In the genomic region with DNA sequence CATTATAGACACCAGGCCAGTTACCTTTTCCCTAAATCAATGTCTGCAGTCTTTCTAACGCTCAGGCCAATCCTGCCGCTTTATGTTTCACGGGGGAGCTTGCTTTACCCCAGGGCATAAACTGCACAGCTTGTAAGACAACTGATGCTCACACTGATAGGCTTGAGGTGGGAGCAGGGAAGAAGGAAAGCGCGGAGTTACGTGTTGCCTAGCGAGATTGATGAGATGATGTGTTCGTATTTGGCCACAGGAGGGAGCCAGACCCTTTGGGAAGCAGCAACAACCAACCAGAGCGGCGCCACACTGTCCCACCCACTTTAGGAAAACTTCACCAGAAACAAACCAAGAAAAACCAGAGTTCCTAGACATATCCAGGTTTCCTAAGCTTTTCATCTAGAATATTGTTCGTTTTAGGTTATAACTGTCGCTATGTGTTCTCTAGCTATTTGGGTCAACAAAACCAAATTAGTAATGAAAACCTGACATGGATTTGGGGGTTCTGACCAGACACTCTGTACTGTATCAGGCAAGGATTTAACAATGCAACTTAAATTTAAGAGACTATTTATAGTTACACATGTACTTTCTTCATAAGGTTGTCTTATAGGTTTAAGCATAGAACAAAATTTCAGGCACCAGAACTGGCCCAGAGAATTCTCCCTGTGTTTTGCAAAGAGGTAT, we compare ENCODE assay signal across 8 cellular contexts. TPM values are rescaled to one million over a fixed set of nuclear protein-coding genes. Genes with fewer than 3 reads are reported as not detected.
DNase-seq lines count a peak whose midpoint lies in the region; ATAC-seq and TF ChIP-seq lines count a peak whose summit lies in the region.

No MANE protein-coding gene starts in this region.

- H4K8ac ChIP-seq in mesenchymal stem cell (ENCODE audit: low read length) = no peak overlapping the region

- peak overlapping the region; percentile 53 for H2AFZ ChIP-seq in mesenchymal stem cell (ENCODE audit: low read depth, low read length)

- TF ChIP-seq CTCF in BJ (IDR thresholded peaks at IDR 0.05; ENCODE audit: insufficient read depth, low read depth, low read length) = peak; percentile 85

- POLR2A ChIA-PET in BJ (lab: Charles Lee) = no interaction called here
- POLR2A ChIA-PET in activated CD4-positive, alpha-beta memory T cell treated with anti-CD3 and anti-CD28 coated beads for 36 hours (lab: Charles Lee) = interaction anchor here (1.3 to 1.5 kb wide), 2 partner anchors 94 to 109 kb away, joined by 3 to 4 read pairs; a partner anchor contains a TSS

- no peak overlapping the region for H2BK12ac ChIP-seq in mesenchymal stem cell (ENCODE audit: low read length in 2 of 2)

- H3K9ac ChIP-seq in mesenchymal stem cell (ENCODE audit: low read length) = peak overlapping the region; percentile 65

- peak overlapping the region; percentile 66 for H3K4me2 ChIP-seq in mesenchymal stem cell (ENCODE audit: low read length, poor library complexity, severe bottlenecking)

- H3K27me3 Mint-ChIP-seq in activated CD4-positive, alpha-beta memory T cell treated with anti-CD3 and anti-CD28 coated beads for 36 hours = peaks cover 7% of the 10 kb centered on the region

- no peak overlapping the region for H2BK15ac ChIP-seq in mesenchymal stem cell (ENCODE audit: low read depth, poor library complexity, severe bottlenecking)

- CTCF ChIA-PET in BJ (lab: Yijun Ruan, JAX) = interaction anchor here (0.6 to 6.1 kb wide), 33 partner anchors 8 to 607 kb away, joined by 3 to 88 read pairs (median 4); no protein-coding TSS in a partner anchor
- CTCF ChIA-PET in activated CD4-positive, alpha-beta memory T cell treated with anti-CD3 and anti-CD28 coated beads for 36 hours (lab: Charles Lee) = interaction anchor here (0.5 to 6.1 kb wide), 49 partner anchors 9 to 869 kb away, joined by 3 to 174 read pairs (median 4); a partner anchor contains a TSS

- no peak overlapping the region for H3K4me3 Mint-ChIP-seq in activated CD4-positive, alpha-beta memory T cell treated with anti-CD3 and anti-CD28 coated beads for 36 hours

- intact Hi-C loops in activated CD4-positive, alpha-beta memory T cell treated with anti-CD3 and anti-CD28 coated beads for 36 hours (cut with micrococcal nuclease) = loop anchor here (1.0 to 10.0 kb wide), 4 partner anchors 94 to 462 kb away; a partner anchor contains a TSS

- no peak overlapping the region for H3K27ac ChIP-seq in mesenchymal stem cell (ENCODE audit: low read length, poor library complexity, severe bottlenecking)

- no peaks in the 10 kb centered on the region for H3K9me3 ChIP-seq in mesenchymal stem cell (ENCODE audit: control insufficient read depth, low read length)

- H3K27me3 ChIP-seq in BJ (ENCODE audit: control insufficient read depth, insufficient read depth, low read length) (peaks cover 1% of the 10 kb centered on the region; the same call in 1 of the 2 replicates), mesenchymal stem cell (ENCODE audit: control insufficient read depth in 1 of 2, insufficient read depth in 1 of 2, low read length in 2 of 2) (peaks cover 0 to 4% of the 10 kb centered on the region in 2 experiments)

- ATAC-seq in GM19328 (IDR thresholded peaks at IDR 0.05; ENCODE audit: unreplicated experiment) = peak; percentile 75
- ATAC-seq in HG03469 (IDR thresholded peaks at IDR 0.05; ENCODE audit: unreplicated experiment) = peak; percentile 83

- H3K14ac ChIP-seq in mesenchymal stem cell (ENCODE audit: low read length in 2 of 2) = no peak overlapping the region

- H3K27ac Mint-ChIP-seq in activated CD4-positive, alpha-beta memory T cell treated with anti-CD3 and anti-CD28 coated beads for 36 hours = no peak overlapping the region

- H3K4me1 ChIP-seq in mesenchymal stem cell (ENCODE audit: control insufficient read depth, insufficient read depth, low read depth, low read length) = no peaks in the 10 kb centered on the region

- H2BK120ac ChIP-seq in mesenchymal stem cell (ENCODE audit: low read depth, low read length) = no peak overlapping the region

- no peaks in the 10 kb centered on the region for H3K36me3 ChIP-seq in BJ (ENCODE audit: control insufficient read depth, insufficient read depth, low read length)
- H3K36me3 ChIP-seq in mesenchymal stem cell (ENCODE audit: control insufficient read depth in 1 of 2, insufficient read depth in 2 of 2, low read depth in 1 of 2, low read length in 2 of 2) = no peaks in the 10 kb centered on the region

- H3K23ac ChIP-seq in mesenchymal stem cell (ENCODE audit: low read length in 2 of 2) = no peak overlapping the region

- H4K91ac ChIP-seq in mesenchymal stem cell (ENCODE audit: low read length) = no peak overlapping the region

- no peaks in the 10 kb centered on the region for H3K9me3 Mint-ChIP-seq in activated CD4-positive, alpha-beta memory T cell treated with anti-CD3 and anti-CD28 coated beads for 36 hours

- 0% methylated on average over 5 of the region's 12 CpGs for WGBS in mesenchymal stem cell

- peak; percentile 30 for DNase-seq in BJ (ENCODE audit: low read depth)
- DNase-seq in NCI-H748 treated with DMSO at 0.1 percent for 48 hours (lab: John Stamatoyannopoulos, UW) = peak; percentile 91
- DNase-seq in activated CD4-positive, alpha-beta memory T cell treated with anti-CD3 and anti-CD28 coated beads for 36 hours = peak; percentile 83
- DNase-seq in effector CD8-positive, alpha-beta T cell (lab: John Stamatoyannopoulos, UW) = peak; percentile 52
- DNase-seq in mesenchymal stem cell = peak; percentile 86
- DNase-seq in stimulated activated CD8-positive, alpha-beta memory T cell treated with anti-CD3 and anti-CD28 coated beads, Interleukin-15, amount 100 ng/mL, for 4 hours (ENCODE audit: low read depth in 2 of 2) = peak; percentile 28 to 58

- peaks cover 17% of the 10 kb centered on the region for H3K4me1 Mint-ChIP-seq in activated CD4-positive, alpha-beta memory T cell treated with anti-CD3 and anti-CD28 coated beads for 36 hours (ENCODE audit: low read depth)

- H2AK5ac ChIP-seq in mesenchymal stem cell (ENCODE audit: low read length, severe bottlenecking) = no peak overlapping the region

- peak overlapping the region in 1 of 2 experiments; percentile 52 for H3K18ac ChIP-seq in mesenchymal stem cell (ENCODE audit: low read depth in 1 of 2, low read length in 2 of 2)

- H3K4me3 ChIP-seq in BJ (ENCODE audit: low read depth, low read length) (no peak overlapping the region), mesenchymal stem cell (ENCODE audit: insufficient read depth in 1 of 2, low read depth in 1 of 2, low read length in 2 of 2) (peak overlapping the region in 1 of 2 experiments; percentile 63)

- H2BK5ac ChIP-seq in mesenchymal stem cell (ENCODE audit: low read depth, low read length, poor library complexity, severe bottlenecking) = no peak overlapping the region

- H3K79me1 ChIP-seq in mesenchymal stem cell (replicated peaks; ENCODE audit: low read length, poor library complexity, severe bottlenecking) = no peaks in the 10 kb centered on the region

- H3K36me3 Mint-ChIP-seq in activated CD4-positive, alpha-beta memory T cell treated with anti-CD3 and anti-CD28 coated beads for 36 hours = no peaks in the 10 kb centered on the region

- H3K4ac ChIP-seq in mesenchymal stem cell (ENCODE audit: low read depth in 1 of 2, low read length in 2 of 2) = no peak overlapping the region

RNA-seq across cellular contexts. Expression of a gene that starts 2.4 kb away (rescaled TPM):
- not detected in 2 replicates for polyA plus RNA-seq in BJ (2011; rRNA removed)
- not detected in 2 replicates for polyA minus RNA-seq in BJ (2011; rRNA and poly(A)+ RNA removed)
- 1 to 10 TPM; 2.0 to 2.1 TPM for total RNA-seq in activated CD4-positive, alpha-beta memory T cell treated with anti-CD3 and anti-CD28 coated beads for 36 hours
- polyA plus RNA-seq in mesenchymal stem cell (2013, experiment 1 of 2) = not detected
- not detected for polyA plus RNA-seq in mesenchymal stem cell (2013, experiment 2 of 2)

RNA-seq across cellular contexts. Expression of a gene that starts 30.2 kb away (rescaled TPM):
- polyA plus RNA-seq in BJ (2011; rRNA removed) = not detected in 2 replicates
- polyA minus RNA-seq in BJ (2011; rRNA and poly(A)+ RNA removed) = not detected in 2 replicates
- 1 to 10 TPM; 5.4 to 6.4 TPM for total RNA-seq in activated CD4-positive, alpha-beta memory T cell treated with anti-CD3 and anti-CD28 coated beads for 36 hours
- not detected for polyA plus RNA-seq in mesenchymal stem cell (2013, experiment 1 of 2)
- not detected for polyA plus RNA-seq in mesenchymal stem cell (2013, experiment 2 of 2)

Comparison
In these comparisons a context has a peak if more than half of its experiments do, and no peak if none do; other contexts are left out.
1. DNase-seq: peak in every context shown above with its lines; median percentile 91 in NCI-H748 treated with DMSO at 0.1 percent for 48 hours; 86 in mesenchymal stem cell; 83 in activated CD4-positive, alpha-beta memory T cell treated with anti-CD3 and anti-CD28 coated beads for 36 hours; 52 in effector CD8-positive, alpha-beta T cell; 43 in stimulated activated CD8-positive, alpha-beta memory T cell treated with anti-CD3 and anti-CD28 coated beads, Interleukin-15, amount 100 ng/mL, for 4 hours; 30 in BJ.